21 cellular contexts compared by ENCODE assay signal in genomic region chr3:125261031-125261430, GRCh38.
DNase-seq lines count a peak whose midpoint lies in the region; ATAC-seq lines count a peak whose summit lies in the region.
"Had no signal": no experiment of that assay in that cellular context is flagged by ENCODE, and none has a peak within 500 bp of the region (broad histone marks: within the 10 kb centered on the region; RNA-seq: fewer than 3 reads in every experiment).

No MANE protein-coding gene starts in this region.

- no peaks in the 10 kb centered on the region for H3K4me1 Mint-ChIP-seq in memory B cell

- H3K36me3 Mint-ChIP-seq in memory B cell: peaks cover 28% of the 10 kb centered on the region

- no peak for ATAC-seq in memory B cell (ENCODE audit: low read depth)
- ATAC-seq: activated CD4-positive, CD25-positive, alpha-beta regulatory T cell treated with anti-CD3 and anti-CD28 coated beads, Interleukin-2, amount 50 U/mL, for 24 hours; activated CD8-positive, alpha-beta T cell treated with anti-CD3 and anti-CD28 coated beads for 36 hours; psoas muscle had no signal

- H3K9me3 Mint-ChIP-seq in memory B cell: peaks cover 7% of the 10 kb centered on the region

- H3K4me3 Mint-ChIP-seq in memory B cell: no peak overlapping the region
- H3K4me3 Mint-ChIP-seq: activated CD8-positive, alpha-beta T cell treated with anti-CD3 and anti-CD28 coated beads for 36 hours; HFFc6 had no signal

- intact Hi-C loops in posterior cingulate gyrus (cut with DNase I): no loop called here

- DNase-seq in NCI-H1092 (lab: John Stamatoyannopoulos, UW) (peak; percentile 25), NCI-H187 (lab: John Stamatoyannopoulos, UW) (peak; percentile 77 to 78), NCI-H345 treated with DMSO at 0.1 percent for 48 hours (lab: John Stamatoyannopoulos, UW; ENCODE audit: unreplicated experiment) (peak; percentile 17), memory B cell (ENCODE audit: low spot score in 2 of 2) (no peak), NCI-H526 (lab: John Stamatoyannopoulos, UW) (no peak), kidney glomerular epithelial cell (lab: John Stamatoyannopoulos, UW) (no peak), posterior cingulate gyrus (no peak), iPS-NIHi11 (ENCODE audit: low spot score) (no peak)
- DNase-seq: activated CD8-positive, alpha-beta T cell treated with anti-CD3 and anti-CD28 coated beads for 36 hours; activated gamma-delta T cell treated with Interleukin-2 at 50 U/mL for 16 hours; effector CD4-positive, alpha-beta T cell; HFFc6; KBM-7; mammary epithelial cell; psoas muscle; SHP77; stimulated activated CD8-positive, alpha-beta memory T cell treated with anti-CD3 and anti-CD28 coated beads, Interleukin-4, amount 100 ng/mL, for 48 hours; stomach; SW 1271; tibial artery had no signal

- no peaks in the 10 kb centered on the region for H3K27me3 Mint-ChIP-seq in memory B cell
- H3K27me3 Mint-ChIP-seq: activated CD8-positive, alpha-beta T cell treated with anti-CD3 and anti-CD28 coated beads for 36 hours had no signal

- peak overlapping the region; percentile 4 for H3K27ac Mint-ChIP-seq in memory B cell
- H3K27ac Mint-ChIP-seq: activated CD8-positive, alpha-beta T cell treated with anti-CD3 and anti-CD28 coated beads for 36 hours; HFFc6 had no signal

Comparison
In these comparisons a context has a peak if more than half of its experiments do, and no peak if none do; other contexts are left out.
1. DNase-seq: peak in NCI-H1092 (single experiment), NCI-H187 (2 of 2) and NCI-H345 treated with DMSO at 0.1 percent for 48 hours (single experiment); none in memory B cell (0 of 2), NCI-H526 (0 of 2), kidney glomerular epithelial cell (single experiment), posterior cingulate gyrus (0 of 10) and iPS-NIHi11 (single experiment).